In the genomic region with DNA sequence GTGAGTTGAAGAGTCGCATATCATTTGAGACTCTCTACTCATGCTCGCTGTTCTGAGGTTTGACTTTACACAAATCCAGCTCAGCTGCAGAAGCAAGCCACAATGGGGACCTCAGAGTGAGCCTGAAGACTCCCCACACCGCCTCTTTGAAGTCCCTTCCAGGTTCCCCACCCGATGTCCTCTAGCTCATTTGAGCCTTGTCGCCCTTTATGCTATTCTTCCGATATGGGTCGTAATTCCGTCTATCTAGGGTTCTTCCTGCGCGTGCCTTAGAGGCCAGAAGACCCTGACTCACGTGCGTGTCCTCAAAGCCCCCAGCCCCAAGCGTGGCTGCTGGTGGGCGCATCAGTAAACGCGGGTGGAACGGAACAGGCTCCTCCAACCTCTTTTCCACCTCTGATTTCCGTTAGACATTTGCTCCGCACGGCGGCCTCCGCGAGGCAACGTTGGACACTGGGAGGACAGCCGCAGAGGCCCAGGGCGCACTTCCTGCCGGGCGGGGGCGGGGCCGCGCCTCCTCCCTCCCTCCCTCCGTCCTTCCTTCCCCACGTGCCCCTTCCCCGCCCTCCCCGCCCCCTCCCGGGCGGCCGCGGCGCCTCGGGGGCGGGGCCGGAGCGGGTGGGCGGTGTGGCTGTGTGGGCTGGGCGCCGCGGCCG, we compare ENCODE assay signal across 1 cellular context.
A peak's percentile ranks its signal among the peaks of the same experiment; 100 is the strongest.
TF ChIP-seq lines count a peak whose summit lies in the region.

A gene with protein sequence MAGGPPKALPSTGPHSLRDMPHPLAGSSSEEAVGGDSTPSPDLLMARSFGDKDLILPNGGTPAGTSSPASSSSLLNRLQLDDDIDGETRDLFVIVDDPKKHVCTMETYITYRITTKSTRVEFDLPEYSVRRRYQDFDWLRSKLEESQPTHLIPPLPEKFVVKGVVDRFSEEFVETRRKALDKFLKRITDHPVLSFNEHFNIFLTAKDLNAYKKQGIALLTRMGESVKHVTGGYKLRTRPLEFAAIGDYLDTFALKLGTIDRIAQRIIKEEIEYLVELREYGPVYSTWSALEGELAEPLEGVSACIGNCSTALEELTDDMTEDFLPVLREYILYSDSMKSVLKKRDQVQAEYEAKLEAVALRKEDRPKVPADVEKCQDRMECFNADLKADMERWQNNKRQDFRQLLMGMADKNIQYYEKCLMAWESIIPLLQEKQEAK (plus strand): TSS at position 650 of the 656 bp plus-strand sequence. CDS start 242 bp downstream, outside the sequence.

TF ChIP-seq in HepG2, 621 proteins besides CTCF, POLR2A, EP300 and RAD21 (continued from another document):
- TF ChIP-seq ZNF775 (CRISPR knock-in tag; IDR thresholded peaks at IDR 0.05; ENCODE audit: borderline replicate concordance) (0 out of 2 replicates have a peak, but pooled peaks have one; percentile 23), ARNT2 (CRISPR knock-in tag; IDR thresholded peaks at IDR 0.05; ENCODE audit: low read depth) (0 out of 2 replicates have a peak, but pooled peaks have one; percentile 14), REL (CRISPR knock-in tag; conservative IDR thresholded peaks at IDR 0.05) (no peak), ATF7 (IDR thresholded peaks at IDR 0.05) (no peak), ATF7 (CRISPR knock-in tag; IDR thresholded peaks at IDR 0.05) (no peak), NFYC (CRISPR knock-in tag; IDR thresholded peaks at IDR 0.05) (0 out of 2 replicates have a peak, but pooled peaks have one; percentile 24), ZNF605 (CRISPR knock-in tag; IDR thresholded peaks at IDR 0.05) (no peak; the same call in 1 of the 2 replicates), CEBPB (IDR thresholded peaks at IDR 0.05; ENCODE audit: borderline replicate concordance, low read depth, low read length) (no peak), KDM3A (CRISPR knock-in tag; IDR thresholded peaks at IDR 0.05; ENCODE audit: low read depth) (0 out of 2 replicates have a peak, but pooled peaks have one; percentile 48), ZNF841 (CRISPR knock-in tag; IDR thresholded peaks at IDR 0.05; ENCODE audit: borderline replicate concordance) (no peak), ZNF879 (CRISPR knock-in tag; IDR thresholded peaks at IDR 0.05) (no peak), TBL1XR1 (IDR thresholded peaks at IDR 0.05; ENCODE audit: borderline replicate concordance, low read length, partially characterized antibody) (peak; percentile 69), MTA1 (CRISPR knock-in tag; IDR thresholded peaks at IDR 0.05; ENCODE audit: borderline replicate concordance) (peak; percentile 61; the same call in 1 of the 2 replicates), NFKBIZ (CRISPR knock-in tag; IDR thresholded peaks at IDR 0.05) (no peak), POLR2G (IDR thresholded peaks at IDR 0.05; ENCODE audit: low read depth, low read length) (peak; percentile 95)
- TF ChIP-seq, protein P1, sequence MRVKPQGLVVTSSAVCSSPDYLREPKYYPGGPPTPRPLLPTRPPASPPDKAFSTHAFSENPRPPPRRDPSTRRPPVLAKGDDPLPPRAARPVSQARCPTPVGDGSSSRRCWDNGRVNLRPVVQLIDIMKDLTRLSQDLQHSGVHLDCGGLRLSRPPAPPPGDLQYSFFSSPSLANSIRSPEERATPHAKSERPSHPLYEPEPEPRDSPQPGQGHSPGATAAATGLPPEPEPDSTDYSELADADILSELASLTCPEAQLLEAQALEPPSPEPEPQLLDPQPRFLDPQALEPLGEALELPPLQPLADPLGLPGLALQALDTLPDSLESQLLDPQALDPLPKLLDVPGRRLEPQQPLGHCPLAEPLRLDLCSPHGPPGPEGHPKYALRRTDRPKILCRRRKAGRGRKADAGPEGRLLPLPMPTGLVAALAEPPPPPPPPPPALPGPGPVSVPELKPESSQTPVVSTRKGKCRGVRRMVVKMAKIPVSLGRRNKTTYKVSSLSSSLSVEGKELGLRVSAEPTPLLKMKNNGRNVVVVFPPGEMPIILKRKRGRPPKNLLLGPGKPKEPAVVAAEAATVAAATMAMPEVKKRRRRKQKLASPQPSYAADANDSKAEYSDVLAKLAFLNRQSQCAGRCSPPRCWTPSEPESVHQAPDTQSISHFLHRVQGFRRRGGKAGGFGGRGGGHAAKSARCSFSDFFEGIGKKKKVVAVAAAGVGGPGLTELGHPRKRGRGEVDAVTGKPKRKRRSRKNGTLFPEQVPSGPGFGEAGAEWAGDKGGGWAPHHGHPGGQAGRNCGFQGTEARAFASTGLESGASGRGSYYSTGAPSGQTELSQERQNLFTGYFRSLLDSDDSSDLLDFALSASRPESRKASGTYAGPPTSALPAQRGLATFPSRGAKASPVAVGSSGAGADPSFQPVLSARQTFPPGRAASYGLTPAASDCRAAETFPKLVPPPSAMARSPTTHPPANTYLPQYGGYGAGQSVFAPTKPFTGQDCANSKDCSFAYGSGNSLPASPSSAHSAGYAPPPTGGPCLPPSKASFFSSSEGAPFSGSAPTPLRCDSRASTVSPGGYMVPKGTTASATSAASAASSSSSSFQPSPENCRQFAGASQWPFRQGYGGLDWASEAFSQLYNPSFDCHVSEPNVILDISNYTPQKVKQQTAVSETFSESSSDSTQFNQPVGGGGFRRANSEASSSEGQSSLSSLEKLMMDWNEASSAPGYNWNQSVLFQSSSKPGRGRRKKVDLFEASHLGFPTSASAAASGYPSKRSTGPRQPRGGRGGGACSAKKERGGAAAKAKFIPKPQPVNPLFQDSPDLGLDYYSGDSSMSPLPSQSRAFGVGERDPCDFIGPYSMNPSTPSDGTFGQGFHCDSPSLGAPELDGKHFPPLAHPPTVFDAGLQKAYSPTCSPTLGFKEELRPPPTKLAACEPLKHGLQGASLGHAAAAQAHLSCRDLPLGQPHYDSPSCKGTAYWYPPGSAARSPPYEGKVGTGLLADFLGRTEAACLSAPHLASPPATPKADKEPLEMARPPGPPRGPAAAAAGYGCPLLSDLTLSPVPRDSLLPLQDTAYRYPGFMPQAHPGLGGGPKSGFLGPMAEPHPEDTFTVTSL (CRISPR knock-in tag; IDR thresholded peaks at IDR 0.05; ENCODE audit: borderline replicate concordance), result 0 out of 2 replicates have a peak, but pooled peaks have one; percentile 39
- TF ChIP-seq, protein P2, sequence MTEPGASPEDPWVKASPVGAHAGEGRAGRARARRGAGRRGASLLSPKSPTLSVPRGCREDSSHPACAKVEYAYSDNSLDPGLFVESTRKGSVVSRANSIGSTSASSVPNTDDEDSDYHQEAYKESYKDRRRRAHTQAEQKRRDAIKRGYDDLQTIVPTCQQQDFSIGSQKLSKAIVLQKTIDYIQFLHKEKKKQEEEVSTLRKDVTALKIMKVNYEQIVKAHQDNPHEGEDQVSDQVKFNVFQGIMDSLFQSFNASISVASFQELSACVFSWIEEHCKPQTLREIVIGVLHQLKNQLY (CRISPR knock-in tag; IDR thresholded peaks at IDR 0.05), result peak; percentile 59; the same call in 1 of the 2 replicates
- TF ChIP-seq, protein P3, sequence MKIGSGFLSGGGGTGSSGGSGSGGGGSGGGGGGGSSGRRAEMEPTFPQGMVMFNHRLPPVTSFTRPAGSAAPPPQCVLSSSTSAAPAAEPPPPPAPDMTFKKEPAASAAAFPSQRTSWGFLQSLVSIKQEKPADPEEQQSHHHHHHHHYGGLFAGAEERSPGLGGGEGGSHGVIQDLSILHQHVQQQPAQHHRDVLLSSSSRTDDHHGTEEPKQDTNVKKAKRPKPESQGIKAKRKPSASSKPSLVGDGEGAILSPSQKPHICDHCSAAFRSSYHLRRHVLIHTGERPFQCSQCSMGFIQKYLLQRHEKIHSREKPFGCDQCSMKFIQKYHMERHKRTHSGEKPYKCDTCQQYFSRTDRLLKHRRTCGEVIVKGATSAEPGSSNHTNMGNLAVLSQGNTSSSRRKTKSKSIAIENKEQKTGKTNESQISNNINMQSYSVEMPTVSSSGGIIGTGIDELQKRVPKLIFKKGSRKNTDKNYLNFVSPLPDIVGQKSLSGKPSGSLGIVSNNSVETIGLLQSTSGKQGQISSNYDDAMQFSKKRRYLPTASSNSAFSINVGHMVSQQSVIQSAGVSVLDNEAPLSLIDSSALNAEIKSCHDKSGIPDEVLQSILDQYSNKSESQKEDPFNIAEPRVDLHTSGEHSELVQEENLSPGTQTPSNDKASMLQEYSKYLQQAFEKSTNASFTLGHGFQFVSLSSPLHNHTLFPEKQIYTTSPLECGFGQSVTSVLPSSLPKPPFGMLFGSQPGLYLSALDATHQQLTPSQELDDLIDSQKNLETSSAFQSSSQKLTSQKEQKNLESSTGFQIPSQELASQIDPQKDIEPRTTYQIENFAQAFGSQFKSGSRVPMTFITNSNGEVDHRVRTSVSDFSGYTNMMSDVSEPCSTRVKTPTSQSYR (CRISPR knock-in tag; IDR thresholded peaks at IDR 0.05; ENCODE audit: borderline replicate concordance), result peak; percentile 63; the same call in 1 of the 2 replicates
- TF ChIP-seq, protein P4, sequence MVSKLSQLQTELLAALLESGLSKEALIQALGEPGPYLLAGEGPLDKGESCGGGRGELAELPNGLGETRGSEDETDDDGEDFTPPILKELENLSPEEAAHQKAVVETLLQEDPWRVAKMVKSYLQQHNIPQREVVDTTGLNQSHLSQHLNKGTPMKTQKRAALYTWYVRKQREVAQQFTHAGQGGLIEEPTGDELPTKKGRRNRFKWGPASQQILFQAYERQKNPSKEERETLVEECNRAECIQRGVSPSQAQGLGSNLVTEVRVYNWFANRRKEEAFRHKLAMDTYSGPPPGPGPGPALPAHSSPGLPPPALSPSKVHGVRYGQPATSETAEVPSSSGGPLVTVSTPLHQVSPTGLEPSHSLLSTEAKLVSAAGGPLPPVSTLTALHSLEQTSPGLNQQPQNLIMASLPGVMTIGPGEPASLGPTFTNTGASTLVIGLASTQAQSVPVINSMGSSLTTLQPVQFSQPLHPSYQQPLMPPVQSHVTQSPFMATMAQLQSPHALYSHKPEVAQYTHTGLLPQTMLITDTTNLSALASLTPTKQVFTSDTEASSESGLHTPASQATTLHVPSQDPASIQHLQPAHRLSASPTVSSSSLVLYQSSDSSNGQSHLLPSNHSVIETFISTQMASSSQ (IDR thresholded peaks at IDR 0.05; ENCODE audit: low read depth), result no peak
- TF ChIP-seq, protein P4 (CRISPR knock-in tag; IDR thresholded peaks at IDR 0.05; ENCODE audit: borderline replicate concordance), result peak; percentile 50; the same call in 1 of the 2 replicates
- TF ChIP-seq, protein P5, sequence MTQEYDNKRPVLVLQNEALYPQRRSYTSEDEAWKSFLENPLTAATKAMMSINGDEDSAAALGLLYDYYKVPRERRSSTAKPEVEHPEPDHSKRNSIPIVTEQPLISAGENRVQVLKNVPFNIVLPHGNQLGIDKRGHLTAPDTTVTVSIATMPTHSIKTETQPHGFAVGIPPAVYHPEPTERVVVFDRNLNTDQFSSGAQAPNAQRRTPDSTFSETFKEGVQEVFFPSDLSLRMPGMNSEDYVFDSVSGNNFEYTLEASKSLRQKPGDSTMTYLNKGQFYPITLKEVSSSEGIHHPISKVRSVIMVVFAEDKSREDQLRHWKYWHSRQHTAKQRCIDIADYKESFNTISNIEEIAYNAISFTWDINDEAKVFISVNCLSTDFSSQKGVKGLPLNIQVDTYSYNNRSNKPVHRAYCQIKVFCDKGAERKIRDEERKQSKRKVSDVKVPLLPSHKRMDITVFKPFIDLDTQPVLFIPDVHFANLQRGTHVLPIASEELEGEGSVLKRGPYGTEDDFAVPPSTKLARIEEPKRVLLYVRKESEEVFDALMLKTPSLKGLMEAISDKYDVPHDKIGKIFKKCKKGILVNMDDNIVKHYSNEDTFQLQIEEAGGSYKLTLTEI (CRISPR knock-in tag; conservative IDR thresholded peaks at IDR 0.05), result no peak
